9 cellular contexts compared by ENCODE assay signal in genomic region chr19:40594657-40595077, GRCh38. TPM values are rescaled to one million over a fixed set of nuclear protein-coding genes. Genes with fewer than 3 reads are reported as not detected.
DNase-seq lines count a peak whose midpoint lies in the region; ATAC-seq, FAIRE-seq and TF ChIP-seq lines count a peak whose summit lies in the region.
"Had no signal": no experiment of that assay in that cellular context is flagged by ENCODE, and none has a peak within 500 bp of the region (broad histone marks: within the 10 kb centered on the region; RNA-seq: fewer than 3 reads in every experiment).

No MANE protein-coding gene starts in this region.

- peaks cover 3 to 6% of the 10 kb centered on the region in 2 experiments; a peak in 3 of 4 replicates for H3K27me3 ChIP-seq in GM12878 (replicated peaks in 1 of 2; ENCODE audit: control insufficient read depth in 2 of 2, insufficient read depth in 2 of 2, low read length in 1 of 2)
- H3K27me3 ChIP-seq: ovary had no signal

- H4K20me1 ChIP-seq in GM12878 (ENCODE audit: control insufficient read depth, insufficient read depth) = no peaks in the 10 kb centered on the region

- H3K4me3 Mint-ChIP-seq in Calu3 (ENCODE audit: low read depth, unreplicated experiment) (peak overlapping the region; percentile 10), nephron (peak overlapping the region; percentile 41 to 70 (median 54))

- H3K27ac ChIP-seq in GM12878 (ENCODE audit: control insufficient read depth, insufficient read depth) (no peak overlapping the region), substantia nigra (ENCODE audit: low read depth, low read length, poor library complexity, severe bottlenecking) (no peak overlapping the region)
- H3K27ac ChIP-seq: ovary had no signal

- H3K27ac Mint-ChIP-seq in Calu3 (ENCODE audit: unreplicated experiment) (peak overlapping the region; percentile 22), nephron (peak overlapping the region in 1 of 3 experiments; percentile 43)

- H3K9ac ChIP-seq in GM12878 (ENCODE audit: control insufficient read depth, insufficient read depth, low read length) = no peak overlapping the region

- H3K36me3 ChIP-seq in GM12878 (ENCODE audit: control insufficient read depth in 2 of 2, insufficient read depth in 2 of 2, low read length in 1 of 2) = no peaks in the 10 kb centered on the region
- H3K36me3 ChIP-seq: ovary had no signal

- TF ChIP-seq CTCF in Calu3 (IDR thresholded peaks at IDR 0.05; ENCODE audit: unreplicated experiment) (no peak), GM12878 (IDR thresholded peaks at IDR 0.05 in 2 of 3, conservative IDR thresholded peaks at IDR 0.05 in 1 of 3; ENCODE audit: control insufficient read depth in 2 of 3, extremely low read depth in 1 of 3, insufficient read depth in 1 of 3, low read depth in 3 of 3, low read length in 3 of 3) (no peak), nephron (IDR thresholded peaks at IDR 0.05; ENCODE audit: unreplicated experiment in 3 of 3) (no peak)

- H3K27me3 Mint-ChIP-seq in Calu3 (ENCODE audit: unreplicated experiment) (peaks cover 38% of the 10 kb centered on the region), nephron (ENCODE audit: low read depth) (peaks cover 30% of the 10 kb centered on the region)

- TF ChIP-seq RAD21 in GM12878 (IDR thresholded peaks at IDR 0.05; ENCODE audit: insufficient read depth, low read depth, low read length) = no peak

- no peaks in the 10 kb centered on the region for H3K9me3 ChIP-seq in GM12878 (replicated peaks; ENCODE audit: control insufficient read depth, insufficient read depth, low read length)
- H3K9me3 ChIP-seq: ovary had no signal

- peaks cover 5% of the 10 kb centered on the region for H3K4me1 ChIP-seq in GM12878 (ENCODE audit: control insufficient read depth, insufficient read depth, low read length)

- H3K4me1 Mint-ChIP-seq in Calu3 (ENCODE audit: low read depth, unreplicated experiment) = peaks cover 30% of the 10 kb centered on the region
- H3K4me1 Mint-ChIP-seq in nephron = peaks cover 14% of the 10 kb centered on the region

- POLR2A ChIA-PET in GM12878 (lab: Charles Lee) = no interaction called here

- RAD21 ChIA-PET in GM12878 (lab: Charles Lee; ENCODE audit: unreplicated experiment) = interaction anchor here (0.8 to 1.6 kb wide), 2 partner anchors 19 to 45 kb away, joined by 3 to 4 read pairs; no protein-coding TSS in a partner anchor

- no peak for TF ChIP-seq POLR2A in GM12878 (IDR thresholded peaks at IDR 0.05; ENCODE audit: low read depth, low read length)

- no peak overlapping the region for H3K4me3 ChIP-seq in GM12878
- H3K4me3 ChIP-seq: ovary had no signal

- H2AFZ ChIP-seq in GM12878 (ENCODE audit: control insufficient read depth, low read depth, low read length) = no peak overlapping the region

- no peak for TF ChIP-seq EP300 in GM12878 (IDR thresholded peaks at IDR 0.05; ENCODE audit: borderline replicate concordance in 1 of 2, control insufficient read depth in 1 of 2, low read depth in 2 of 2, low read length in 2 of 2)

- 29% methylated on average over 13 of the region's 13 CpGs for WGBS in GM12878 (ENCODE audit: insufficient coverage, insufficient replicate concordance, low lambda C conversion rate, missing lambda C conversion rate)

- DNase-seq in Calu3 = no peak
- DNase-seq in HK-2 (ENCODE audit: unreplicated experiment) = peak; percentile 82
- DNase-seq in GM12878 (ENCODE audit: low read depth, low spot score) = no peak
- no peak for DNase-seq in OCI-M1 (lab: John Stamatoyannopoulos, UW)
- DNase-seq in substantia nigra (lab: John Stamatoyannopoulos, UW) = no peak
- DNase-seq: ovary had no signal

- H3K4me2 ChIP-seq in GM12878 (ENCODE audit: control insufficient read depth, insufficient read depth) = no peak overlapping the region

- no peak for ATAC-seq in GM12878
- ATAC-seq in HG02884 (IDR thresholded peaks at IDR 0.05; ENCODE audit: unreplicated experiment) = no peak
- ATAC-seq in HG02678 (IDR thresholded peaks at IDR 0.05; ENCODE audit: unreplicated experiment) = no peak

- FAIRE-seq in GM12878 (lab: Jason Lieb, UNC) = no peak

- CTCF ChIA-PET in Calu3 (lab: Charles Lee) = interaction anchor here (0.5 to 0.6 kb wide), 2 partner anchors 28 to 265 kb away, joined by 3 to 6 read pairs; no protein-coding TSS in a partner anchor
- CTCF ChIA-PET in GM12878 (lab: Yijun Ruan, JAX) = interaction anchor here (0.5 to 1.1 kb wide), 3 partner anchors 9 to 1043 kb away, joined by 3 read pairs; no protein-coding TSS in a partner anchor

- H3K9me3 Mint-ChIP-seq in Calu3 (ENCODE audit: low read depth, unreplicated experiment) = no peaks in the 10 kb centered on the region
- H3K9me3 Mint-ChIP-seq in nephron = no peaks in the 10 kb centered on the region

- SMC1A ChIA-PET in GM12878 (lab: Charles Lee; ENCODE audit: uncharacterized antibody, unreplicated experiment) = no interaction called here

- BruUV-seq in Calu3 (replicated peaks; lab: Mats Ljungman, UMichigan) = no TSS peak
- BruUV-seq in GM12878 (replicated peaks; lab: Mats Ljungman, UMichigan) = no TSS peak

- no peaks in the 10 kb centered on the region for H3K79me2 ChIP-seq in GM12878 (ENCODE audit: control insufficient read depth, insufficient read depth, low read length)

- intact Hi-C loops in Calu3 (cut with micrococcal nuclease; ENCODE audit: unreplicated experiment) = loop anchor here (5.0 to 10.0 kb wide), 2 partner anchors 47 to 130 kb away; partner anchors contain the start of genes BLVRB and SPTBN4
- intact Hi-C loops in GM12878 (cut with micrococcal nuclease; ENCODE audit: unreplicated experiment) = no loop called here

- H3K36me3 Mint-ChIP-seq in Calu3 (ENCODE audit: insufficient read depth, unreplicated experiment) (peaks cover 32% of the 10 kb centered on the region), nephron (ENCODE audit: low read depth) (peaks cover 8% of the 10 kb centered on the region)

- in situ Hi-C loops in GM12878 (cut with MboI) = no loop called here

TF ChIP-seq in GM12878, 131 proteins besides CTCF, POLR2A, EP300 and RAD21 (continues in another document):
- no peak for TF ChIP-seq ELK1 (IDR thresholded peaks at IDR 0.05; ENCODE audit: low read depth, low read length)
- TF ChIP-seq, protein P1, sequence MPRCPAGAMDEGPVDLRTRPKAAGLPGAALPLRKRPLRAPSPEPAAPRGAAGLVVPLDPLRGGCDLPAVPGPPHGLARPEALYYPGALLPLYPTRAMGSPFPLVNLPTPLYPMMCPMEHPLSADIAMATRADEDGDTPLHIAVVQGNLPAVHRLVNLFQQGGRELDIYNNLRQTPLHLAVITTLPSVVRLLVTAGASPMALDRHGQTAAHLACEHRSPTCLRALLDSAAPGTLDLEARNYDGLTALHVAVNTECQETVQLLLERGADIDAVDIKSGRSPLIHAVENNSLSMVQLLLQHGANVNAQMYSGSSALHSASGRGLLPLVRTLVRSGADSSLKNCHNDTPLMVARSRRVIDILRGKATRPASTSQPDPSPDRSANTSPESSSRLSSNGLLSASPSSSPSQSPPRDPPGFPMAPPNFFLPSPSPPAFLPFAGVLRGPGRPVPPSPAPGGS (IDR thresholded peaks at IDR 0.05; ENCODE audit: borderline replicate concordance, insufficient read depth, low read depth, low read length, poor library complexity, severe bottlenecking) = peak; percentile 35
- no peak for TF ChIP-seq SP1 (IDR thresholded peaks at IDR 0.05; ENCODE audit: low read depth, low read length)

RNA-seq across cellular contexts. Expression of gene LTBP4, which starts 6.5 kb away (rescaled TPM):
- 14.1 and 20.3 TPM in 2 replicates for total RNA-seq in Calu3 (2022)
- 26.9 and 32.3 TPM in 2 replicates for total RNA-seq in GM12878 (2013; cell fraction: nucleolus; rRNA removed)
- total RNA-seq in GM12878 (2014; rRNA removed) = 6.6 and 8.5 TPM in 2 replicates
- 3.1 and 3.7 TPM in 2 replicates for total RNA-seq in GM12878 (2014; rRNA removed; fragmentation: Illumina TruSeq; extraction: Trizol)
- total RNA-seq in GM12878 (2021) = 34.6 and 35.9 TPM in 2 replicates
- 29.6 TPM for polyA plus RNA-seq in GM12878 (2011; ENCODE audit: low read depth)
- 1.5 and 2.7 TPM in 2 replicates for polyA plus RNA-seq in GM12878 (2011; rRNA removed)
- polyA plus RNA-seq in GM12878 (2011; cell fraction: cytosol; rRNA removed) = 4.9 and 5.7 TPM in 2 replicates
- 24.7 and 25.2 TPM in 2 replicates for polyA plus RNA-seq in GM12878 (2011; cell fraction: nucleus; rRNA removed)
- polyA plus RNA-seq in GM12878 (2012) = 38.1 and 69.0 TPM in 2 replicates
- 2.6 and 5.9 TPM in 2 replicates for polyA plus RNA-seq in GM12878 (2014; fragmentation: Illumina TruSeq; extraction: Trizol)
- polyA plus RNA-seq in GM12878 (2014; fragmentation: Nextera tagmentation; extraction: Ambion mirVana) = under 1 TPM in 1 of 2 experiments, not detected in 1; 0.09 TPM
- 21.8 and 23.5 TPM in 2 replicates for polyA plus RNA-seq in GM12878 (2014; rRNA removed)
- 1 to 10 TPM; 8.8 to 9.5 TPM for polyA plus RNA-seq in GM12878 (2016; fragmentation: Nextera tagmentation; extraction: Ambion mirVana)
- 1.5 and 7.1 TPM in 2 replicates for polyA minus RNA-seq in GM12878 (2011; rRNA and poly(A)+ RNA removed)
- 14.1 and 19.4 TPM in 2 replicates for polyA minus RNA-seq in GM12878 (2011; cell fraction: cytosol; rRNA and poly(A)+ RNA removed)
- polyA minus RNA-seq in GM12878 (2011; cell fraction: nucleus; rRNA and poly(A)+ RNA removed) = 3.0 and 6.6 TPM in 2 replicates

RNA-seq across cellular contexts. Expression of gene SHKBP1, which starts 18.0 kb away (rescaled TPM):
- total RNA-seq in Calu3 (2022) = 117 TPM in 2 replicates
- total RNA-seq in GM12878 (2013; cell fraction: nucleolus; rRNA removed) = 26.1 and 35.1 TPM in 2 replicates
- 60.8 and 79.0 TPM in 2 replicates for total RNA-seq in GM12878 (2014; rRNA removed)
- total RNA-seq in GM12878 (2014; rRNA removed; fragmentation: Illumina TruSeq; extraction: Trizol) = 22.9 and 26.0 TPM in 2 replicates
- 111 and 115 TPM in 2 replicates for total RNA-seq in GM12878 (2021)
- 43.8 TPM for polyA plus RNA-seq in GM12878 (2011; ENCODE audit: low read depth)
- 17.5 and 38.8 TPM in 2 replicates for polyA plus RNA-seq in GM12878 (2011; rRNA removed)
- 59.2 and 80.0 TPM in 2 replicates for polyA plus RNA-seq in GM12878 (2011; cell fraction: cytosol; rRNA removed)
- 155 and 167 TPM in 2 replicates for polyA plus RNA-seq in GM12878 (2011; cell fraction: nucleus; rRNA removed)
- 84.1 and 89.2 TPM in 2 replicates for polyA plus RNA-seq in GM12878 (2012)
- 30.6 and 55.0 TPM in 2 replicates for polyA plus RNA-seq in GM12878 (2014; fragmentation: Illumina TruSeq; extraction: Trizol)
- polyA plus RNA-seq in GM12878 (2014; fragmentation: Nextera tagmentation; extraction: Ambion mirVana) = 10 to 100 TPM in 1 of 2 experiments, 1 to 10 TPM in 1; 2.3 to 15.1 TPM
- 96.3 and 111 TPM in 2 replicates for polyA plus RNA-seq in GM12878 (2014; rRNA removed)
- polyA plus RNA-seq in GM12878 (2016; fragmentation: Nextera tagmentation; extraction: Ambion mirVana) = 100 to 1,000 TPM; 112 to 123 TPM
- 47.3 and 87.5 TPM in 2 replicates for polyA minus RNA-seq in GM12878 (2011; rRNA and poly(A)+ RNA removed)
- polyA minus RNA-seq in GM12878 (2011; cell fraction: cytosol; rRNA and poly(A)+ RNA removed) = 89.1 and 95.6 TPM in 2 replicates
- 33.5 and 51.2 TPM in 2 replicates for polyA minus RNA-seq in GM12878 (2011; cell fraction: nucleus; rRNA and poly(A)+ RNA removed)
